Comparison of ENCODE assay signal across 19 cellular contexts in the genomic region with DNA sequence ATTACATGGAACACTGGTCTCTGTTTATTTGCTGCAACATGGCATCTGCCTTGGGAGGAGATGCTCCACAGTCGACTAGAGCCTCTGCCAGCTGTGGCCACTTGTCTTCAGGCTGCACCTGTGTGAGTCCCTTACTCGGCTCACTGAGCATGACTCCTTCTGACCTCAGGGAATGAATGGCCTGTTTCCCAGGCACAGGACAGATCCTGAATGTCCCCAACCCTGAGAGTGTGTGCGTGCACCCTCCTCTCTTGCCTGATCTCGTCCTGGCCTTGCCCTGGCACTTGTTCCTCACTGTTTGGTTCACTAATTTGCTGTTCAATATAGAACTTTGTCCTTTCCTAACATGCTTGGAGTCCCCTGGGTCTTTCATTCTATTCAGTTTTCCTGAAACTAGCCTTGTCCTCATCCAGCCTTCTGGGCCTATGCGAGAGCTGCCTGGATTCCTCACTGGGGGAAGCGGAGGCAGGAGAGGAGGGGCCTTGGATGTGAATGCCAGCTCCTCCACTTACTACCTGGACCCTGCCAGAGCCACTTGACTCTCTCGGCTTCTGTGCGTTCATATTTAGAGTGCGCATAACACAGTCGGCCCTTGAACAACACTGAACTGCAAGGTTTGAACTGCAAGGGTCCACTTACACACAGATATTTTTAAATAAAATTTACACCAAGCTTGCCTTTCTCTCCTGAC.
DNase-seq lines count a peak whose midpoint lies in the region; ATAC-seq and TF ChIP-seq lines count a peak whose summit lies in the region.
"Had no signal": no experiment of that assay in that cellular context is flagged by ENCODE, and none has a peak within 500 bp of the region (broad histone marks: within the 10 kb centered on the region; RNA-seq: fewer than 3 reads in every experiment).

No MANE protein-coding gene starts in this region.

- no peaks in the 10 kb centered on the region for H3K9me3 ChIP-seq in gastrocnemius medialis
- H3K9me3 ChIP-seq: esophagus squamous epithelium, tibial nerve had no signal

- in situ Hi-C loops in gastrocnemius medialis (cut with MboI; ENCODE audit: low sequenced_read_pairs in 4 of 4), result no loop called here

- H3K4me1 ChIP-seq in gastrocnemius medialis, result peaks cover 16 to 19% of the 10 kb centered on the region in 2 donors

- TF ChIP-seq POLR2A in gastrocnemius medialis (IDR thresholded peaks at IDR 0.05), result no peak

- ATAC-seq in esophagus mucosa (peak; percentile 22), gastrocnemius medialis (peak; percentile 37 to 67)
- ATAC-seq: Right ventricle myocardium inferior; stimulated activated naive B cell treated with anti-CD40 and anti-IgM and Interleukin-4, amounts not matched to agents 10 μg/mL and 1 μg/mL and 100 μg/mL, for 72 hours; WTC11 had no signal

- no peak for TF ChIP-seq CTCF in gastrocnemius medialis (IDR thresholded peaks at IDR 0.05 in 4 of 5, conservative IDR thresholded peaks at IDR 0.05 in 1 of 5)

- DNase-seq in DMS 273 (lab: John Stamatoyannopoulos, UW; ENCODE audit: unreplicated experiment) (peak; percentile 56), DMS 273 treated with DMSO at 0.1 percent for 48 hours (lab: John Stamatoyannopoulos, UW) (no peak), NCI-H2171 treated with DMSO at 0.1 percent for 48 hours (lab: John Stamatoyannopoulos, UW) (peak; percentile 85), gastrocnemius medialis (peak in 1 of 2 donors; percentile 44), NCI-H526 (lab: John Stamatoyannopoulos, UW) (no peak), MV-4-11 (lab: John Stamatoyannopoulos, UW) (no peak), CD1c-positive myeloid dendritic cell (ENCODE audit: extremely low spot score) (no peak)
- DNase-seq: esophagus squamous epithelium; glutamatergic neuron; HCEC 1CT; naive B cell; NCI-H187 treated with DMSO at 0.1 percent for 48 hours; stimulated activated naive B cell treated with anti-CD40 and anti-IgM and Interleukin-4, amounts not matched to agents 10 μg/mL and 1 μg/mL and 100 μg/mL, for 72 hours had no signal

- no peak overlapping the region for H3K4me3 ChIP-seq in gastrocnemius medialis
- H3K4me3 ChIP-seq: cardiac muscle cell, esophagus squamous epithelium, tibial nerve had no signal

- H3K27me3 ChIP-seq in gastrocnemius medialis, result no peaks in the 10 kb centered on the region
- H3K27me3 ChIP-seq: cardiac muscle cell, esophagus squamous epithelium, tibial nerve had no signal

- no peaks in the 10 kb centered on the region for H3K36me3 ChIP-seq in gastrocnemius medialis
- H3K36me3 ChIP-seq: cardiac muscle cell, esophagus squamous epithelium, tibial nerve had no signal

- peak overlapping the region; percentile 70 to 77 (median 72) for H3K27ac ChIP-seq in gastrocnemius medialis
- H3K27ac ChIP-seq: 22Rv1, cardiac muscle cell, tibial nerve had no signal

- intact Hi-C loops in gastrocnemius medialis (cut with DNase I; ENCODE audit: low total_unique reads), result no loop called here

Comparison
In these comparisons a context has a peak if more than half of its experiments do, and no peak if none do; other contexts are left out.
1. DNase-seq: peak in DMS 273 (single experiment) and NCI-H2171 treated with DMSO at 0.1 percent for 48 hours (single experiment); none in DMS 273 treated with DMSO at 0.1 percent for 48 hours (single experiment), NCI-H526 (0 of 2), MV-4-11 (single experiment) and CD1c-positive myeloid dendritic cell (single experiment).